In genomic region chr9:130834371-130835311, GRCh38 we compare ENCODE assay signal across 8 cellular contexts. TPM values are rescaled to one million over a fixed set of nuclear protein-coding genes. Genes with fewer than 3 reads are reported as not detected.
DNase-seq lines count a peak whose midpoint lies in the region; ATAC-seq and TF ChIP-seq lines count a peak whose summit lies in the region.

ABL1 (plus strand) TSS chr9:130835254; CDS start chr9:130835447, 193 bp downstream.

- H2AFZ ChIP-seq in OCI-LY1 (ENCODE audit: low read length), result no peak within 1 kb of the TSS

- peaks cover 16% of the 10 kb centered on the region for H3K36me3 Mint-ChIP-seq in stimulated activated effector memory CD8-positive, alpha-beta T cell treated with anti-CD3 and anti-CD28 coated beads, Interleukin-12 subunit alpha, Interleukin-12 subunit beta, amount 100 ng/mL, for 72 hours

- H3K27ac ChIP-seq in OCI-LY1 (ENCODE audit: low read depth, low read length, poor library complexity, severe bottlenecking), result no peak within 1 kb of the TSS
- peak within 1 kb of the TSS; percentile 95 for H3K27ac ChIP-seq in muscle layer of duodenum (ENCODE audit: low read length)

- no peaks in the 10 kb centered on the region for H3K9me3 ChIP-seq in OCI-LY1 (ENCODE audit: low read length)
- no peaks in the 10 kb centered on the region for H3K9me3 ChIP-seq in muscle layer of duodenum (ENCODE audit: control insufficient read depth in 1 of 2, low read length in 2 of 2)

- peak within 1 kb of the TSS; percentile 98 for H3K27ac Mint-ChIP-seq in stimulated activated effector memory CD8-positive, alpha-beta T cell treated with anti-CD3 and anti-CD28 coated beads, Interleukin-12 subunit alpha, Interleukin-12 subunit beta, amount 100 ng/mL, for 72 hours

- peak in 12 of 14 donors; percentile 51 to 91 (median 78) for DNase-seq in C1 segment of cervical spinal cord (lab: John Stamatoyannopoulos, UW)
- DNase-seq in HPDE6-E6E7 (ENCODE audit: extremely low spot score), result peak; percentile 87
- DNase-seq in activated T-cell treated with anti-CD3 and anti-CD28 coated beads for 48 hours (ENCODE audit: low read depth), result peak; percentile 76
- peak; percentile 80 for DNase-seq in epithelial cell of proximal tubule (ENCODE audit: low read depth)
- peak; percentile 45 to 84 for DNase-seq in stimulated activated effector memory CD8-positive, alpha-beta T cell treated with anti-CD3 and anti-CD28 coated beads, Interleukin-12 subunit alpha, Interleukin-12 subunit beta, amount 100 ng/mL, for 72 hours (ENCODE audit: low spot score in 2 of 2)

- no peaks in the 10 kb centered on the region for H3K36me3 ChIP-seq in OCI-LY1 (ENCODE audit: insufficient read depth, low read length)
- H3K36me3 ChIP-seq in muscle layer of duodenum (ENCODE audit: control insufficient read depth in 1 of 2, insufficient read depth in 2 of 2, low read length in 2 of 2), result peaks cover 0 to 12% of the 10 kb centered on the region in 2 donors

- no peaks in the 10 kb centered on the region; the same call in 1 of the 2 replicates for H3K27me3 ChIP-seq in OCI-LY1 (ENCODE audit: insufficient read depth, low read length)
- no peaks in the 10 kb centered on the region for H3K27me3 ChIP-seq in muscle layer of duodenum (ENCODE audit: low read depth, low read length)

- H3K9ac ChIP-seq in OCI-LY1 (ENCODE audit: low read length), result no peak within 1 kb of the TSS

- peak within 1 kb of the TSS; percentile 9; the same call in 1 of the 2 replicates for H3K4me2 ChIP-seq in OCI-LY1 (ENCODE audit: low read length)

- ATAC-seq in GM19328 (IDR thresholded peaks at IDR 0.05; ENCODE audit: unreplicated experiment), result peak; percentile 57
- peak; percentile 96 for ATAC-seq in stimulated activated effector memory CD8-positive, alpha-beta T cell treated with anti-CD3 and anti-CD28 coated beads, Interleukin-12 subunit alpha, Interleukin-12 subunit beta, amount 100 ng/mL, for 72 hours

- H3K79me2 ChIP-seq in OCI-LY1 (ENCODE audit: insufficient read depth, low read length), result no peaks in the 10 kb centered on the region

- H3K9me3 Mint-ChIP-seq in stimulated activated effector memory CD8-positive, alpha-beta T cell treated with anti-CD3 and anti-CD28 coated beads, Interleukin-12 subunit alpha, Interleukin-12 subunit beta, amount 100 ng/mL, for 72 hours, result no peaks in the 10 kb centered on the region

- TF ChIP-seq CTCF in OCI-LY1 (IDR thresholded peaks at IDR 0.05; ENCODE audit: low read length) (no peak), epithelial cell of proximal tubule (conservative IDR thresholded peaks at IDR 0.05; ENCODE audit: low read depth, low read length) (no peak)

- H3K4me3 ChIP-seq in OCI-LY1 (ENCODE audit: low read depth, low read length, poor library complexity, severe bottlenecking) (no peak within 1 kb of the TSS), epithelial cell of proximal tubule (ENCODE audit: low read depth, low read length) (peak within 1 kb of the TSS; percentile 81), muscle layer of duodenum (ENCODE audit: low read depth in 1 of 2, low read length in 2 of 2) (peak within 1 kb of the TSS; percentile 90 to 97)

- no peaks in the 10 kb centered on the region for H4K20me1 ChIP-seq in OCI-LY1 (ENCODE audit: insufficient read depth, low read length)

- peaks cover 53% of the 10 kb centered on the region for H3K4me1 Mint-ChIP-seq in stimulated activated effector memory CD8-positive, alpha-beta T cell treated with anti-CD3 and anti-CD28 coated beads, Interleukin-12 subunit alpha, Interleukin-12 subunit beta, amount 100 ng/mL, for 72 hours

- H3K4me3 Mint-ChIP-seq in stimulated activated effector memory CD8-positive, alpha-beta T cell treated with anti-CD3 and anti-CD28 coated beads, Interleukin-12 subunit alpha, Interleukin-12 subunit beta, amount 100 ng/mL, for 72 hours, result peak within 1 kb of the TSS; percentile 89

- no peaks in the 10 kb centered on the region for H3K9me2 ChIP-seq in OCI-LY1 (ENCODE audit: low read depth, low read length)

- no peaks in the 10 kb centered on the region for H3K4me1 ChIP-seq in OCI-LY1 (ENCODE audit: insufficient read depth, low read length, severe bottlenecking)
- peaks cover 11 to 33% of the 10 kb centered on the region in 2 donors for H3K4me1 ChIP-seq in muscle layer of duodenum (ENCODE audit: control insufficient read depth in 1 of 2, insufficient read depth in 2 of 2, low read length in 2 of 2)

- no peaks in the 10 kb centered on the region for H3F3A ChIP-seq in OCI-LY1 (ENCODE audit: insufficient read depth, low read length)

RNA-seq across cellular contexts. Expression of gene ABL1, which starts in this region (rescaled TPM):
- 31.2 and 45.4 TPM in 2 replicates for total RNA-seq in epithelial cell of proximal tubule
